ENCODE assay signal across 1 cellular context in the genomic region with DNA sequence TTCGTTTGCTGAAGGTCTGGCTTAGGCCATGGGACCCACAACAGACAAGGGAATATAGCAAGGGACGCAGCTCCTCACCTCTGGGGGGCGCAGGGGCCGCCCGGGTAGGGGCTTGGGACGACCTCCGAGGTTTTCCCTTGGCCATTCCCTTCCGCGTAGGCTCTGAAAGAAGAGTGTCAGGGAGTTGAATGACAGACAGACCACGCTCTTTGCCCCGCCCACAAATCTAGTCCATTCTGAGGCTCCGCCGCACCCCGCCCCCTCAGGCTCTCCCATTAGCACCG.
TF ChIP-seq lines count a peak whose summit lies in the region.

No MANE protein-coding gene starts in this region.

TF ChIP-seq in HepG2, 621 proteins besides CTCF, POLR2A, EP300 and RAD21 (continues in another document):
- TF ChIP-seq, protein P1, sequence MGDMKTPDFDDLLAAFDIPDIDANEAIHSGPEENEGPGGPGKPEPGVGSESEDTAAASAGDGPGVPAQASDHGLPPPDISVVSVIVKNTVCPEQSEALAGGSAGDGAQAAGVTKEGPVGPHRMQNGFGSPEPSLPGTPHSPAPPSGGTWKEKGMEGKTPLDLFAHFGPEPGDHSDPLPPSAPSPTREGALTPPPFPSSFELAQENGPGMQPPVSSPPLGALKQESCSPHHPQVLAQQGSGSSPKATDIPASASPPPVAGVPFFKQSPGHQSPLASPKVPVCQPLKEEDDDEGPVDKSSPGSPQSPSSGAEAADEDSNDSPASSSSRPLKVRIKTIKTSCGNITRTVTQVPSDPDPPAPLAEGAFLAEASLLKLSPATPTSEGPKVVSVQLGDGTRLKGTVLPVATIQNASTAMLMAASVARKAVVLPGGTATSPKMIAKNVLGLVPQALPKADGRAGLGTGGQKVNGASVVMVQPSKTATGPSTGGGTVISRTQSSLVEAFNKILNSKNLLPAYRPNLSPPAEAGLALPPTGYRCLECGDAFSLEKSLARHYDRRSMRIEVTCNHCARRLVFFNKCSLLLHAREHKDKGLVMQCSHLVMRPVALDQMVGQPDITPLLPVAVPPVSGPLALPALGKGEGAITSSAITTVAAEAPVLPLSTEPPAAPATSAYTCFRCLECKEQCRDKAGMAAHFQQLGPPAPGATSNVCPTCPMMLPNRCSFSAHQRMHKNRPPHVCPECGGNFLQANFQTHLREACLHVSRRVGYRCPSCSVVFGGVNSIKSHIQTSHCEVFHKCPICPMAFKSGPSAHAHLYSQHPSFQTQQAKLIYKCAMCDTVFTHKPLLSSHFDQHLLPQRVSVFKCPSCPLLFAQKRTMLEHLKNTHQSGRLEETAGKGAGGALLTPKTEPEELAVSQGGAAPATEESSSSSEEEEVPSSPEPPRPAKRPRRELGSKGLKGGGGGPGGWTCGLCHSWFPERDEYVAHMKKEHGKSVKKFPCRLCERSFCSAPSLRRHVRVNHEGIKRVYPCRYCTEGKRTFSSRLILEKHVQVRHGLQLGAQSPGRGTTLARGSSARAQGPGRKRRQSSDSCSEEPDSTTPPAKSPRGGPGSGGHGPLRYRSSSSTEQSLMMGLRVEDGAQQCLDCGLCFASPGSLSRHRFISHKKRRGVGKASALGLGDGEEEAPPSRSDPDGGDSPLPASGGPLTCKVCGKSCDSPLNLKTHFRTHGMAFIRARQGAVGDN (CRISPR knock-in tag; IDR thresholded peaks at IDR 0.05): peak; percentile 43; the same call in 1 of the 2 replicates
- TF ChIP-seq TARDBP (CRISPR knock-in tag; IDR thresholded peaks at IDR 0.05) (peak; percentile 27; the same call in 1 of the 2 replicates), ZNF124 (CRISPR knock-in tag; IDR thresholded peaks at IDR 0.05) (0 out of 2 replicates have a peak, but pooled peaks have one; percentile 16), SP5 (CRISPR knock-in tag; IDR thresholded peaks at IDR 0.05; ENCODE audit: borderline replicate concordance, low read depth) (peak; percentile 66; the same call in 1 of the 2 replicates), SOX13 (IDR thresholded peaks at IDR 0.05) (no peak), SOX13 (CRISPR knock-in tag; conservative IDR thresholded peaks at IDR 0.05 in 1 of 2, IDR thresholded peaks at IDR 0.05 in 1 of 2) (no peak; a peak in 2 of 4 replicates), SALL1 (CRISPR knock-in tag; IDR thresholded peaks at IDR 0.05) (0 out of 2 replicates have a peak, but pooled peaks have one; percentile 17), ZNF574 (CRISPR knock-in tag; IDR thresholded peaks at IDR 0.05) (peak; percentile 39; the same call in 1 of the 2 replicates), ZNF772 (CRISPR knock-in tag; IDR thresholded peaks at IDR 0.05) (0 out of 2 replicates have a peak, but pooled peaks have one; percentile 29), ZNF746 (CRISPR knock-in tag; IDR thresholded peaks at IDR 0.05) (no peak), MEIS1 (CRISPR knock-in tag; IDR thresholded peaks at IDR 0.05; ENCODE audit: borderline replicate concordance) (peak; percentile 46; the same call in 1 of the 2 replicates), RBFOX2 (IDR thresholded peaks at IDR 0.05; ENCODE audit: low read depth, low read length) (peak; percentile 41; the same call in 1 of the 2 replicates), CEBPB (IDR thresholded peaks at IDR 0.05; ENCODE audit: borderline replicate concordance, low read depth, low read length) (no peak), ZMYM4 (CRISPR knock-in tag; IDR thresholded peaks at IDR 0.05) (peak; percentile 60; the same call in 1 of the 2 replicates), ZNF784 (CRISPR knock-in tag; IDR thresholded peaks at IDR 0.05; ENCODE audit: borderline replicate concordance) (0 out of 2 replicates have a peak, but pooled peaks have one; percentile 43), NFKB2 (CRISPR knock-in tag; IDR thresholded peaks at IDR 0.05; ENCODE audit: borderline replicate concordance) (no peak), LCORL (IDR thresholded peaks at IDR 0.05) (no peak), LCORL (CRISPR knock-in tag; IDR thresholded peaks at IDR 0.05) (peak; percentile 34; the same call in 1 of the 2 replicates), POLR2AphosphoS5 (IDR thresholded peaks at IDR 0.05; ENCODE audit: low read depth, low read length) (peak; percentile 63; the same call in 1 of the 2 replicates), HNF1B (CRISPR knock-in tag; IDR thresholded peaks at IDR 0.05) (0 out of 2 replicates have a peak, but pooled peaks have one; percentile 5), NFKBIZ (CRISPR knock-in tag; IDR thresholded peaks at IDR 0.05) (peak; percentile 29; the same call in 1 of the 2 replicates), MEIS2 (CRISPR knock-in tag; IDR thresholded peaks at IDR 0.05) (peak; percentile 64; the same call in 1 of the 2 replicates), ZNF430 (CRISPR knock-in tag; IDR thresholded peaks at IDR 0.05) (peak; percentile 28; the same call in 1 of the 2 replicates), RERE (CRISPR knock-in tag; IDR thresholded peaks at IDR 0.05; ENCODE audit: low read depth) (0 out of 2 replicates have a peak, but pooled peaks have one; percentile 8), HOXA5 (CRISPR knock-in tag; IDR thresholded peaks at IDR 0.05) (no peak), ZBTB7A (CRISPR knock-in tag; IDR thresholded peaks at IDR 0.05) (peak; percentile 88), ZNF335 (CRISPR knock-in tag; IDR thresholded peaks at IDR 0.05) (peak; percentile 2; the same call in 1 of the 2 replicates), ZNF501 (CRISPR knock-in tag; IDR thresholded peaks at IDR 0.05) (0 out of 2 replicates have a peak, but pooled peaks have one; percentile 41), BCL6 (CRISPR knock-in tag; IDR thresholded peaks at IDR 0.05) (0 out of 2 replicates have a peak, but pooled peaks have one; percentile 15), ZNF205 (CRISPR knock-in tag; IDR thresholded peaks at IDR 0.05) (0 out of 2 replicates have a peak, but pooled peaks have one; percentile 44), RFX5 (IDR thresholded peaks at IDR 0.05; ENCODE audit: low read depth, low read length) (no peak), ATAD3A (CRISPR knock-in tag; IDR thresholded peaks at IDR 0.05) (no peak), KAT8 (CRISPR knock-in tag; IDR thresholded peaks at IDR 0.05) (peak; percentile 67), ZNF788 (CRISPR knock-in tag; IDR thresholded peaks at IDR 0.05; ENCODE audit: borderline replicate concordance) (peak; percentile 72; the same call in 1 of the 2 replicates), ZNF121 (CRISPR knock-in tag; IDR thresholded peaks at IDR 0.05) (0 out of 2 replicates have a peak, but pooled peaks have one; percentile 14), POGZ (CRISPR knock-in tag; IDR thresholded peaks at IDR 0.05) (no peak)
- TF ChIP-seq, protein P2, sequence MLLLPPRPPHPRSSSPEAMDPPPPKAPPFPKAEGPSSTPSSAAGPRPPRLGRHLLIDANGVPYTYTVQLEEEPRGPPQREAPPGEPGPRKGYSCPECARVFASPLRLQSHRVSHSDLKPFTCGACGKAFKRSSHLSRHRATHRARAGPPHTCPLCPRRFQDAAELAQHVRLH (CRISPR knock-in tag; IDR thresholded peaks at IDR 0.05; ENCODE audit: borderline replicate concordance, low read depth): 0 out of 2 replicates have a peak, but pooled peaks have one; percentile 41
- TF ChIP-seq, protein P3, sequence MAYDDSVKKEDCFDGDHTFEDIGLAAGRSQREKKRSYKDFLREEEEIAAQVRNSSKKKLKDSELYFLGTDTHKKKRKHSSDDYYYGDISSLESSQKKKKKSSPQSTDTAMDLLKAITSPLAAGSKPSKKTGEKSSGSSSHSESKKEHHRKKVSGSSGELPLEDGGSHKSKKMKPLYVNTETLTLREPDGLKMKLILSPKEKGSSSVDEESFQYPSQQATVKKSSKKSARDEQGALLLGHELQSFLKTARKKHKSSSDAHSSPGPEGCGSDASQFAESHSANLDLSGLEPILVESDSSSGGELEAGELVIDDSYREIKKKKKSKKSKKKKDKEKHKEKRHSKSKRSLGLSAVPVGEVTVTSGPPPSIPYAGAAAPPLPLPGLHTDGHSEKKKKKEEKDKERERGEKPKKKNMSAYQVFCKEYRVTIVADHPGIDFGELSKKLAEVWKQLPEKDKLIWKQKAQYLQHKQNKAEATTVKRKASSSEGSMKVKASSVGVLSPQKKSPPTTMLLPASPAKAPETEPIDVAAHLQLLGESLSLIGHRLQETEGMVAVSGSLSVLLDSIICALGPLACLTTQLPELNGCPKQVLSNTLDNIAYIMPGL (CRISPR knock-in tag; IDR thresholded peaks at IDR 0.05; ENCODE audit: borderline replicate concordance in 1 of 2, low read depth in 1 of 2): peak; percentile 11 to 18; a peak in 1 of 4 replicates
- TF ChIP-seq, protein P4, sequence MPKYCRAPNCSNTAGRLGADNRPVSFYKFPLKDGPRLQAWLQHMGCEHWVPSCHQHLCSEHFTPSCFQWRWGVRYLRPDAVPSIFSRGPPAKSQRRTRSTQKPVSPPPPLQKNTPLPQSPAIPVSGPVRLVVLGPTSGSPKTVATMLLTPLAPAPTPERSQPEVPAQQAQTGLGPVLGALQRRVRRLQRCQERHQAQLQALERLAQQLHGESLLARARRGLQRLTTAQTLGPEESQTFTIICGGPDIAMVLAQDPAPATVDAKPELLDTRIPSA (CRISPR knock-in tag; IDR thresholded peaks at IDR 0.05; ENCODE audit: borderline replicate concordance): no peak
- TF ChIP-seq, protein P5, sequence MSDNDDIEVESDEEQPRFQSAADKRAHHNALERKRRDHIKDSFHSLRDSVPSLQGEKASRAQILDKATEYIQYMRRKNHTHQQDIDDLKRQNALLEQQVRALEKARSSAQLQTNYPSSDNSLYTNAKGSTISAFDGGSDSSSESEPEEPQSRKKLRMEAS (IDR thresholded peaks at IDR 0.05): 0 out of 2 replicates have a peak, but pooled peaks have one; percentile 6
